In genomic region chr11:114167355-114168085, GRCh38 we compare ENCODE assay signal across 10 cellular contexts.
DNase-seq lines count a peak whose midpoint lies in the region; ATAC-seq and TF ChIP-seq lines count a peak whose summit lies in the region.
"Had no signal": no experiment of that assay in that cellular context is flagged by ENCODE, and none has a peak within 500 bp of the region (broad histone marks: within the 10 kb centered on the region; RNA-seq: fewer than 3 reads in every experiment).

No MANE protein-coding gene starts in this region.

- peak overlapping the region; percentile 29 to 61 for H3K4me3 Mint-ChIP-seq in activated T-cell treated with anti-CD3 and anti-CD28 coated beads, Interleukin-2, amount 50 U/mL, for 72 hours

- H3K4me1 Mint-ChIP-seq in activated T-cell treated with anti-CD3 and anti-CD28 coated beads, Interleukin-2, amount 50 U/mL, for 72 hours (ENCODE audit: low read depth): peaks cover 78% of the 10 kb centered on the region

- TF ChIP-seq CTCF in adrenal gland (IDR thresholded peaks at IDR 0.05): no peak
- TF ChIP-seq CTCF in tibial nerve (IDR thresholded peaks at IDR 0.05): no peak

- peak overlapping the region; percentile 7 for H3K27ac Mint-ChIP-seq in activated T-cell treated with anti-CD3 and anti-CD28 coated beads, Interleukin-2, amount 50 U/mL, for 72 hours

- H3K36me3 ChIP-seq in adrenal gland (replicated peaks in 1 of 2): no peaks in the 10 kb centered on the region
- H3K36me3 ChIP-seq in muscle layer of duodenum (ENCODE audit: control insufficient read depth in 1 of 2, insufficient read depth in 2 of 2, low read length in 2 of 2): peaks cover 0 to 4% of the 10 kb centered on the region in 2 donors
- H3K36me3 ChIP-seq in tibial nerve: peaks cover 0 to 10% (median 0%) of the 10 kb centered on the region in 3 donors

- intact Hi-C loops in adrenal gland (cut with DNase I): loop anchor here in 1 of 2 donors (5.0 kb wide), 1 partner anchor 105 kb away; no protein-coding TSS in a partner anchor

- H3K9me3 ChIP-seq in adrenal gland (replicated peaks in 1 of 3) (no peaks in the 10 kb centered on the region), muscle layer of duodenum (ENCODE audit: control insufficient read depth in 1 of 2, low read length in 2 of 2) (no peaks in the 10 kb centered on the region), tibial nerve (no peaks in the 10 kb centered on the region)

- H3K27ac ChIP-seq in adrenal gland: peak overlapping the region; percentile 74 to 98 (median 96)
- H3K27ac ChIP-seq in muscle layer of duodenum (ENCODE audit: low read length): peak overlapping the region; percentile 97
- H3K27ac ChIP-seq in tibial nerve: peak overlapping the region; percentile 90 to 99 (median 95)

- DNase-seq in activated T-cell treated with anti-CD3 and anti-CD28 coated beads, Interleukin-2, amount 50 U/mL, for 72 hours: no peak
- DNase-seq in activated T-cell treated with anti-CD3 and anti-CD28 coated beads, Interleukin-2, amount 50 U/mL, for 48 hours: no peak
- DNase-seq in adrenal gland (peak in 1 of 7 donors; percentile 24), tibial nerve (ENCODE audit: low spot score in 2 of 2) (no peak), NCI-H1092 treated with DMSO at 0.1 percent for 48 hours (lab: John Stamatoyannopoulos, UW) (no peak)
- DNase-seq: activated CD8-positive, alpha-beta memory T cell treated with anti-CD3 and anti-CD28 coated beads for 24 hours had no signal

- no peak for ATAC-seq in activated T-cell treated with anti-CD3 and anti-CD28 coated beads, Interleukin-2, amount 50 U/mL, for 72 hours (replicated peaks in 1 of 2)
- ATAC-seq in GM21723 (IDR thresholded peaks at IDR 0.05; ENCODE audit: unreplicated experiment) (no peak), HG02970 (IDR thresholded peaks at IDR 0.05; ENCODE audit: low FRiP score, unreplicated experiment) (no peak)

- no peaks in the 10 kb centered on the region for H3K27me3 Mint-ChIP-seq in activated T-cell treated with anti-CD3 and anti-CD28 coated beads, Interleukin-2, amount 50 U/mL, for 72 hours (ENCODE audit: low read depth)

- no peaks in the 10 kb centered on the region for H3K9me3 Mint-ChIP-seq in activated T-cell treated with anti-CD3 and anti-CD28 coated beads, Interleukin-2, amount 50 U/mL, for 72 hours
- H3K9me3 Mint-ChIP-seq: nephron had no signal

- no peak for TF ChIP-seq EP300 in tibial nerve (IDR thresholded peaks at IDR 0.05)

- H3K27me3 ChIP-seq in adrenal gland: no peaks in the 10 kb centered on the region
- H3K27me3 ChIP-seq in muscle layer of duodenum (ENCODE audit: low read depth, low read length): no peaks in the 10 kb centered on the region
- H3K27me3 ChIP-seq in tibial nerve: no peaks in the 10 kb centered on the region

- H3K4me3 ChIP-seq in adrenal gland: no peak overlapping the region
- H3K4me3 ChIP-seq in muscle layer of duodenum (ENCODE audit: low read depth in 1 of 2, low read length in 2 of 2): peak overlapping the region in 1 of 2 donors; percentile 32
- H3K4me3 ChIP-seq in tibial nerve: no peak overlapping the region

- TF ChIP-seq POLR2A in adrenal gland (IDR thresholded peaks at IDR 0.05): no peak
- no peak for TF ChIP-seq POLR2A in tibial nerve (IDR thresholded peaks at IDR 0.05)

- no peaks in the 10 kb centered on the region for H3K36me3 Mint-ChIP-seq in activated T-cell treated with anti-CD3 and anti-CD28 coated beads, Interleukin-2, amount 50 U/mL, for 72 hours (ENCODE audit: insufficient read depth in 2 of 2)

- H3K4me1 ChIP-seq in adrenal gland (replicated peaks in 1 of 2) (peaks cover 95 to 97% of the 10 kb centered on the region in 2 donors), muscle layer of duodenum (ENCODE audit: control insufficient read depth in 1 of 2, insufficient read depth in 2 of 2, low read length in 2 of 2) (peaks cover 65 to 75% of the 10 kb centered on the region in 2 donors), tibial nerve (peaks cover 27 to 99% (median 95%) of the 10 kb centered on the region in 4 donors)

- 52 to 62% (median 56%) methylated on average over 12 of the region's 12 CpGs for WGBS in adrenal gland, 4 donors
- whole genome bisulfite sequencing in tibial nerve, 2 donors: 53 to 60% methylated on average over 12 of the region's 12 CpGs
